ENCODE assay signal across 18 cellular contexts in genomic region chr1:116128669-116129068, GRCh38. TPM values are rescaled to one million over a fixed set of nuclear protein-coding genes. Genes with fewer than 3 reads are reported as not detected.
A peak's percentile ranks its signal among the peaks of the same experiment; 100 is the strongest.
DNase-seq lines count a peak whose midpoint lies in the region; ATAC-seq and TF ChIP-seq lines count a peak whose summit lies in the region.
"Had no signal": no experiment of that assay in that cellular context is flagged by ENCODE, and none has a peak within 500 bp of the region (broad histone marks: within the 10 kb centered on the region; RNA-seq: fewer than 3 reads in every experiment).

No MANE protein-coding gene starts in this region.

- no peaks in the 10 kb centered on the region for H3K9me3 Mint-ChIP-seq in stimulated activated naive CD8-positive, alpha-beta T cell treated with anti-CD3 and anti-CD28 coated beads, Interleukin-15, amount 100 ng/mL, for 72 hours
- peaks cover 4% of the 10 kb centered on the region for H3K9me3 Mint-ChIP-seq in type B pancreatic cell
- H3K9me3 Mint-ChIP-seq: immature natural killer cell had no signal

- H3K27me3 Mint-ChIP-seq in stimulated activated naive CD8-positive, alpha-beta T cell treated with anti-CD3 and anti-CD28 coated beads, Interleukin-15, amount 100 ng/mL, for 72 hours: peaks cover 6% of the 10 kb centered on the region
- peaks cover 3% of the 10 kb centered on the region for H3K27me3 Mint-ChIP-seq in type B pancreatic cell

- peak; percentile 92 for ATAC-seq in stimulated activated naive CD8-positive, alpha-beta T cell treated with anti-CD3 and anti-CD28 coated beads, Interleukin-15, amount 100 ng/mL, for 72 hours
- ATAC-seq: HCT116 had no signal

- H3K36me3 Mint-ChIP-seq in type B pancreatic cell: no peaks in the 10 kb centered on the region
- H3K36me3 Mint-ChIP-seq: immature natural killer cell had no signal

- peak overlapping the region; percentile 64 to 71 for H3K4me3 Mint-ChIP-seq in stimulated activated naive CD8-positive, alpha-beta T cell treated with anti-CD3 and anti-CD28 coated beads, Interleukin-15, amount 100 ng/mL, for 72 hours
- no peak overlapping the region for H3K4me3 Mint-ChIP-seq in type B pancreatic cell
- H3K4me3 Mint-ChIP-seq: immature natural killer cell had no signal

- peak overlapping the region; percentile 70 to 82 for H3K27ac Mint-ChIP-seq in stimulated activated naive CD8-positive, alpha-beta T cell treated with anti-CD3 and anti-CD28 coated beads, Interleukin-15, amount 100 ng/mL, for 72 hours
- H3K27ac Mint-ChIP-seq in type B pancreatic cell: no peak overlapping the region

- no peak for TF ChIP-seq CTCF in type B pancreatic cell (conservative IDR thresholded peaks at IDR 0.05)

- DNase-seq in activated T-cell treated with anti-CD3 and anti-CD28 coated beads for 1 hour (ENCODE audit: low read depth): peak; percentile 14
- no peak for DNase-seq in activated T-cell treated with anti-CD3 and anti-CD28 coated beads, Interleukin-2, amount 50 U/mL, for 1 hour
- peak; percentile 26 for DNase-seq in activated gamma-delta T cell treated with anti-CD3 and anti-CD28 coated beads, Interleukin-2, amount 50 U/mL, for 16 hours (ENCODE audit: low read depth)
- peak; percentile 71 for DNase-seq in stimulated activated CD4-positive, alpha-beta T cell treated with anti-CD3 and anti-CD28 coated beads, Interleukin-15, amount 100 ng/mL, for 24 hours
- peak; percentile 68 to 81 for DNase-seq in stimulated activated naive CD8-positive, alpha-beta T cell treated with anti-CD3 and anti-CD28 coated beads, Interleukin-15, amount 100 ng/mL, for 72 hours
- no peak for DNase-seq in midbrain (lab: John Stamatoyannopoulos, UW)
- DNase-seq in NCI-H187 (lab: John Stamatoyannopoulos, UW): no peak
- no peak for DNase-seq in type B pancreatic cell (ENCODE audit: extremely low spot score, unreplicated experiment)
- DNase-seq: brain microvascular endothelial cell, COR-L47, foreskin melanocyte, immature natural killer cell, NCI-H2081 treated with DMSO at 0.1 percent for 48 hours, NCI-H774 had no signal

- H3K4me1 Mint-ChIP-seq in stimulated activated naive CD8-positive, alpha-beta T cell treated with anti-CD3 and anti-CD28 coated beads, Interleukin-15, amount 100 ng/mL, for 72 hours: peaks cover 46% of the 10 kb centered on the region
- H3K4me1 Mint-ChIP-seq in type B pancreatic cell (ENCODE audit: unreplicated experiment): peaks cover under 1% of the 10 kb centered on the region

RNA-seq across cellular contexts. Expression of gene MAB21L3, which starts 17.5 kb away (rescaled TPM):
- 0.40 TPM in 1 of 2 replicates, not detected in the other for total RNA-seq in type B pancreatic cell (ENCODE audit: low replicate concordance)
- total RNA-seq: A172; activated CD8-positive, alpha-beta memory T cell treated with anti-CD3 and anti-CD28 coated beads for 36 hours; osteocyte had no signal

Comparison
In these comparisons a context has a peak if more than half of its experiments do, and no peak if none do; other contexts are left out.
1. DNase-seq: peak in activated T-cell treated with anti-CD3 and anti-CD28 coated beads for 1 hour (single experiment), activated gamma-delta T cell treated with anti-CD3 and anti-CD28 coated beads, Interleukin-2, amount 50 U/mL, for 16 hours (single experiment), stimulated activated CD4-positive, alpha-beta T cell treated with anti-CD3 and anti-CD28 coated beads, Interleukin-15, amount 100 ng/mL, for 24 hours (single experiment) and stimulated activated naive CD8-positive, alpha-beta T cell treated with anti-CD3 and anti-CD28 coated beads, Interleukin-15, amount 100 ng/mL, for 72 hours (2 of 2); none in activated T-cell treated with anti-CD3 and anti-CD28 coated beads, Interleukin-2, amount 50 U/mL, for 1 hour (single experiment), midbrain (single experiment), NCI-H187 (0 of 2) and type B pancreatic cell (single experiment).